29 cellular contexts compared by ENCODE assay signal in the genomic region with DNA sequence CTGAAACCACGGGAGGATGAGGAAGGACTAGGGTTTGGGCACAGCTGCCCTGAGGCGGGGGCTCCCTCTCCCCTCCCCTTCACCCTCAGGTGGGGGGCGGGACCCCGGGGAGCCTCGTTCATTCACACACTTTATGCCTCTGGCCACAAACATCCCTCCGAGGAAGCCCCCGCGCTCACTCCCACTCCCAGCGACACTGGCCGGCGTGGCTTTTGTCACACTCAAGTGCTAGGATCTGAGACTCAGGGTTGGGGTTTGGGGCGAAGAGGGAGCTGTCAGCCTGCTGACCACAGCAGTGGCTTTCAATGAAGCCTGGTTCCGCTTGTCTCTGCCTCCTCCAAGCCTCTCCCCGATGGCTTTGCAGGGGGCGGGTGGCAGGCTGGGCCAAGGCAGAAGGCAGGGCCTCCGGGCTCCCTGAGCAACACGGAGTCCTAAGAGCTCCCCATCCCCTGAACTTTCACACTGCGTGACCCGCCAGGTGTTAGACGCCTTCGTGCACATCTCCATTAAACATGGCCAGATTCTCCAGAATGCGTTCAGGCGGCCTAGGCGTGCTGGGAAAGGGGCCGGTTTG.
"Had no signal": no experiment of that assay in that cellular context is flagged by ENCODE, and none has a peak within 500 bp of the region (broad histone marks: within the 10 kb centered on the region; RNA-seq: fewer than 3 reads in every experiment).

No MANE protein-coding gene starts in this region.

- H3K27ac ChIP-seq: coronary artery, esophagus muscularis mucosa, foreskin keratinocyte, gastroesophageal sphincter, heart left ventricle, hepatocyte, left lung, neural progenitor cell, ovary, stomach, thyroid gland had no signal

- H3K4me1 ChIP-seq: esophagus muscularis mucosa, foreskin keratinocyte, gastroesophageal sphincter, heart left ventricle, left lung, neural progenitor cell, stomach, thyroid gland had no signal

- DNase-seq: dermis blood vessel endothelial cell; effector memory CD4-positive, alpha-beta T cell; foreskin keratinocyte; heart left ventricle; kidney; left cardiac atrium; mammary epithelial cell; mesendoderm; midbrain; naive thymus-derived CD4-positive, alpha-beta T cell; nucleus accumbens; ovary; stimulated activated CD4-positive, alpha-beta T cell treated with anti-CD3 and anti-CD28 coated beads, Interleukin-12 subunit alpha, Interleukin-12 subunit beta, amount 100 ng/mL, for 4 hours; stimulated activated CD4-positive, alpha-beta T cell treated with anti-CD3 and anti-CD28 coated beads, Interleukin-1b, Interleukin-23, amount 100 ng/mL, for 48 hours; stimulated activated CD4-positive, alpha-beta T cell treated with anti-CD3 and anti-CD28 coated beads, Interleukin-4, amount 100 ng/mL, for 1 hour; stimulated activated CD8-positive, alpha-beta memory T cell treated with anti-CD3 and anti-CD28 coated beads, Interleukin-4, amount 100 ng/mL, for 48 hours; stimulated activated naive CD4-positive, alpha-beta T cell treated with Interleukin-2 at 50 U/mL for 16 hours; stomach; thyroid gland; trophoblast cell had no signal

- H3K9me3 ChIP-seq: esophagus muscularis mucosa, heart left ventricle, left lung, ovary, stomach, thyroid gland had no signal

- FAIRE-seq: endothelial cell of umbilical vein, kidney had no signal

- H3K79me2 ChIP-seq: hepatocyte had no signal

- H3K27me3 ChIP-seq: foreskin keratinocyte, hepatocyte, neural progenitor cell, ovary, thyroid gland had no signal

- H3K9ac ChIP-seq: neural progenitor cell had no signal

- ATAC-seq: foreskin keratinocyte; gastroesophageal sphincter; left cardiac atrium; left lung; naive thymus-derived CD4-positive, alpha-beta T cell; sciatic nerve had no signal

- H3K36me3 ChIP-seq: esophagus muscularis mucosa, gastroesophageal sphincter, heart left ventricle, left lung, neural progenitor cell, ovary, stomach, thyroid gland had no signal

- H2AFZ ChIP-seq: hepatocyte, neural progenitor cell had no signal

- H3K4me2 ChIP-seq: hepatocyte, neural progenitor cell, smooth muscle cell had no signal

- H3K4me3 ChIP-seq: coronary artery, esophagus muscularis mucosa, gastroesophageal sphincter, heart left ventricle, hepatocyte, left lung, neural progenitor cell, ovary, smooth muscle cell, stomach, thyroid gland had no signal
